Comparison of ENCODE assay signal across 30 cellular contexts in genomic region chr3:32977842-32978241, GRCh38. TPM values are rescaled to one million over a fixed set of nuclear protein-coding genes. Genes with fewer than 3 reads are reported as not detected.
"Had no signal": no experiment of that assay in that cellular context is flagged by ENCODE, and none has a peak within 500 bp of the region (broad histone marks: within the 10 kb centered on the region; RNA-seq: fewer than 3 reads in every experiment).

No MANE protein-coding gene starts in this region.

- ATAC-seq: esophagus mucosa; gastrocnemius medialis; left lobe of liver; mucosa of descending colon; natural killer cell treated with Interleukin-12 subunit alpha and Interleukin-12 subunit beta and Interleukin-15 and Interleukin-18, amount 100 ng/mL, for 72 hours; psoas muscle; right cardiac atrium; stimulated activated naive B cell treated with anti-CD40 and anti-IgM and Interleukin-4, amounts not matched to agents 10 μg/mL and 1 μg/mL and 100 μg/mL, for 72 hours; stimulated activated naive CD8-positive, alpha-beta T cell treated with anti-CD3 and anti-CD28 coated beads, Interleukin-15, amount 100 ng/mL, for 72 hours had no signal

- H3K27ac ChIP-seq: dorsolateral prefrontal cortex, epithelial cell of prostate, gastrocnemius medialis, psoas muscle, sigmoid colon, suprapubic skin, transverse colon, vagina had no signal

- H3K4me3 Mint-ChIP-seq: endodermal cell; memory B cell; mesothelial cell of epicardium; natural killer cell treated with Interleukin-12 subunit alpha and Interleukin-12 subunit beta and Interleukin-15 and Interleukin-18, amount 100 ng/mL, for 72 hours; neural crest cell; stimulated activated naive B cell treated with anti-CD40 and anti-IgM and Interleukin-4, amounts not matched to agents 10 μg/mL and 1 μg/mL and 100 μg/mL, for 72 hours; stimulated activated naive CD8-positive, alpha-beta T cell treated with anti-CD3 and anti-CD28 coated beads, Interleukin-15, amount 100 ng/mL, for 72 hours had no signal

- H3K4me1 ChIP-seq: gastrocnemius medialis, psoas muscle, sigmoid colon, suprapubic skin, vagina had no signal

- H3K36me3 Mint-ChIP-seq: memory B cell; naive B cell; stimulated activated naive B cell treated with anti-CD40 and anti-IgM and Interleukin-4, amounts not matched to agents 10 μg/mL and 1 μg/mL and 100 μg/mL, for 72 hours had no signal

- H3K36me3 ChIP-seq: gastrocnemius medialis, sigmoid colon, suprapubic skin, transverse colon, vagina had no signal

- H3K9me3 ChIP-seq: gastrocnemius medialis, mucosa of descending colon, psoas muscle, sigmoid colon, suprapubic skin, transverse colon, vagina had no signal

- H3K4me3 ChIP-seq: dorsolateral prefrontal cortex, gastrocnemius medialis, lung, mucosa of descending colon, psoas muscle, sigmoid colon, suprapubic skin, transverse colon, vagina had no signal

- H3K27me3 Mint-ChIP-seq: naive B cell had no signal

- DNase-seq: dorsolateral prefrontal cortex; effector CD4-positive, alpha-beta T cell; endodermal cell; foreskin fibroblast; gastrocnemius medialis; head of caudate nucleus; kidney; mucosa of descending colon; naive B cell; psoas muscle; right cardiac atrium; sigmoid colon; stimulated activated CD4-positive, alpha-beta T cell treated with anti-CD3 and anti-CD28 coated beads, Interleukin-2, amount 100 ng/mL, for 24 hours; stimulated activated CD4-positive, alpha-beta T cell treated with anti-CD3 and anti-CD28 coated beads, Interleukin-4, amount 100 ng/mL, for 24 hours; stimulated activated naive B cell treated with anti-CD40 and anti-IgM and Interleukin-4, amounts not matched to agents 10 μg/mL and 1 μg/mL and 100 μg/mL, for 72 hours; stimulated activated naive CD8-positive, alpha-beta T cell treated with anti-CD3 and anti-CD28 coated beads, Interleukin-15, amount 100 ng/mL, for 72 hours; transverse colon had no signal

- H3K27me3 ChIP-seq: gastrocnemius medialis, sigmoid colon, suprapubic skin, transverse colon, vagina had no signal

- H3K27ac Mint-ChIP-seq: endodermal cell; memory B cell; mesothelial cell of epicardium; natural killer cell treated with Interleukin-12 subunit alpha and Interleukin-12 subunit beta and Interleukin-15 and Interleukin-18, amount 100 ng/mL, for 72 hours; stimulated activated naive B cell treated with anti-CD40 and anti-IgM and Interleukin-4, amounts not matched to agents 10 μg/mL and 1 μg/mL and 100 μg/mL, for 72 hours; stimulated activated naive CD8-positive, alpha-beta T cell treated with anti-CD3 and anti-CD28 coated beads, Interleukin-15, amount 100 ng/mL, for 72 hours had no signal

- H3K9me3 Mint-ChIP-seq: memory B cell; naive B cell; natural killer cell treated with Interleukin-12 subunit alpha and Interleukin-12 subunit beta and Interleukin-15 and Interleukin-18, amount 100 ng/mL, for 72 hours; stimulated activated naive B cell treated with anti-CD40 and anti-IgM and Interleukin-4, amounts not matched to agents 10 μg/mL and 1 μg/mL and 100 μg/mL, for 72 hours; stimulated activated naive CD8-positive, alpha-beta T cell treated with anti-CD3 and anti-CD28 coated beads, Interleukin-15, amount 100 ng/mL, for 72 hours had no signal

RNA-seq across cellular contexts. Expression of gene CCR4, which starts 26.4 kb away (rescaled TPM):
- total RNA-seq: mesothelial cell of epicardium, neural crest cell, osteocyte, renal cortical epithelial cell, skeletal muscle tissue had no signal
